In genomic region chr2:239529313-239530015, GRCh38 we compare ENCODE assay signal across 25 cellular contexts.
DNase-seq lines count a peak whose midpoint lies in the region; ATAC-seq, FAIRE-seq and TF ChIP-seq lines count a peak whose summit lies in the region.
"Had no signal": no experiment of that assay in that cellular context is flagged by ENCODE, and none has a peak within 500 bp of the region (broad histone marks: within the 10 kb centered on the region; RNA-seq: fewer than 3 reads in every experiment).

No MANE protein-coding gene starts in this region.

- no peak overlapping the region for H3K23ac ChIP-seq in neuronal stem cell (ENCODE audit: low read depth, low read length, poor library complexity)

- no peak overlapping the region for H2BK5ac ChIP-seq in neuronal stem cell (ENCODE audit: low read length)

- H3K27me3 ChIP-seq in neuronal stem cell (ENCODE audit: control insufficient read depth in 3 of 3, insufficient read depth in 3 of 3, low read depth in 1 of 3, low read length in 3 of 3) (peaks cover 0 to 17% (median 0%) of the 10 kb centered on the region in 3 experiments), aorta (ENCODE audit: control insufficient read depth in 1 of 2, insufficient read depth in 2 of 2, low read length in 1 of 2) (no peaks in the 10 kb centered on the region), tibial artery (peaks cover 0 to 36% of the 10 kb centered on the region in 2 donors)
- H3K27me3 ChIP-seq: BLaER1 had no signal

- peaks cover 0 to 10% of the 10 kb centered on the region in 2 donors for H3K9me3 ChIP-seq in kidney (ENCODE audit: control insufficient read depth in 1 of 2, low read length in 2 of 2)
- H3K9me3 ChIP-seq in neuronal stem cell (replicated peaks in 1 of 2; ENCODE audit: control insufficient read depth in 2 of 2, insufficient read depth in 1 of 2, low read depth in 1 of 2, low read length in 2 of 2) = peaks cover 5 to 6% of the 10 kb centered on the region in 2 donors
- H3K9me3 ChIP-seq in aorta (ENCODE audit: control insufficient read depth, low read length) = peaks cover 3% of the 10 kb centered on the region
- H3K9me3 ChIP-seq in tibial artery = peaks cover under 1 to 1% (median under 1%) of the 10 kb centered on the region in 3 donors

- peak overlapping the region; percentile 70 for H3K18ac ChIP-seq in neuronal stem cell (ENCODE audit: low read length)

- H3K4me2 ChIP-seq in neuronal stem cell (ENCODE audit: insufficient read depth, low read length, poor library complexity, severe bottlenecking) = no peak overlapping the region
- H3K4me2 ChIP-seq: BLaER1 had no signal

- no peak for ATAC-seq in aorta (ENCODE audit: low FRiP score)
- ATAC-seq: GM12878 had no signal

- no peak overlapping the region for H3K9ac ChIP-seq in kidney (ENCODE audit: low read length in 2 of 2)
- no peak overlapping the region for H3K9ac ChIP-seq in neuronal stem cell (ENCODE audit: low read depth, low read length, poor library complexity)
- H3K9ac ChIP-seq: BLaER1, GM23248 had no signal

- no peak for TF ChIP-seq CTCF in kidney (IDR thresholded peaks at IDR 0.05; ENCODE audit: borderline replicate concordance, extremely low read depth, insufficient read depth)
- TF ChIP-seq CTCF in tibial artery (IDR thresholded peaks at IDR 0.05) = no peak

- no peak overlapping the region for H3K4ac ChIP-seq in neuronal stem cell (ENCODE audit: low read length)

- DNase-seq in NCI-H2171 treated with DMSO at 0.1 percent for 48 hours (lab: John Stamatoyannopoulos, UW) (peak; percentile 3), NCI-H2171 (lab: John Stamatoyannopoulos, UW) (no peak), kidney (peak; percentile 45), neuronal stem cell (ENCODE audit: low spot score) (no peak), aorta (peak; percentile 17 to 49), NK-92 (lab: John Stamatoyannopoulos, UW; ENCODE audit: unreplicated experiment) (no peak), germinal center (ENCODE audit: low spot score) (no peak), tibial artery (no peak)
- DNase-seq: CD4-positive, alpha-beta T cell; CD8-positive, alpha-beta memory T cell; DMS 273 treated with DMSO at 0.1 percent for 48 hours; DMS79; EL; GDM1; GM23248; H7; HCEC 1CT had no signal

- no peak overlapping the region for H2BK120ac ChIP-seq in neuronal stem cell (ENCODE audit: low read depth, low read length)

- H3K4me3 ChIP-seq in kidney (ENCODE audit: low read length in 2 of 2) = no peak overlapping the region
- no peak overlapping the region for H3K4me3 ChIP-seq in neuronal stem cell (ENCODE audit: low read length in 2 of 2)
- no peak overlapping the region for H3K4me3 ChIP-seq in aorta (ENCODE audit: low read length in 2 of 2)
- no peak overlapping the region for H3K4me3 ChIP-seq in tibial artery
- H3K4me3 ChIP-seq: BLaER1, GM12878, GM23248 had no signal

- H2AK5ac ChIP-seq in neuronal stem cell (ENCODE audit: low read depth, low read length) = peak overlapping the region; percentile 5

- H2BK15ac ChIP-seq in neuronal stem cell (ENCODE audit: low read length) = peak overlapping the region; percentile 33

- H3K4me1 ChIP-seq in kidney (ENCODE audit: control insufficient read depth in 1 of 2, insufficient read depth in 1 of 2, low read depth in 1 of 2, low read length in 2 of 2) (peaks cover 0 to 13% of the 10 kb centered on the region in 2 donors), neuronal stem cell (ENCODE audit: control insufficient read depth in 2 of 2, insufficient read depth in 1 of 2, low read depth in 1 of 2, low read length in 2 of 2) (peaks cover 19 to 20% of the 10 kb centered on the region in 2 donors), aorta (ENCODE audit: control insufficient read depth in 1 of 2, insufficient read depth in 2 of 2, low read length in 2 of 2) (no peaks in the 10 kb centered on the region), tibial artery (no peaks in the 10 kb centered on the region)

- no peak overlapping the region for H4K91ac ChIP-seq in neuronal stem cell (ENCODE audit: low read depth, low read length, poor library complexity)

- no peak for FAIRE-seq in kidney (lab: Jason Lieb, UNC)
- FAIRE-seq: A204.1, D721Med, GM12878, GM19239, H1 had no signal

- H2AFZ ChIP-seq in neuronal stem cell (ENCODE audit: low read length) = no peak overlapping the region
- H2AFZ ChIP-seq: GM23248 had no signal

- H2BK12ac ChIP-seq in neuronal stem cell (ENCODE audit: low read length) = no peak overlapping the region

- WGBS in neuronal stem cell (ENCODE audit: extremely low coverage in 2 of 2, insufficient read length in 2 of 2, insufficient replicate concordance in 1 of 2), 2 donors = no CpG with 5 or more reads among the region's 13 CpGs
- 90 to 92% methylated on average over 13 of the region's 13 CpGs for WGBS in aorta, 2 donors

- H4K8ac ChIP-seq in neuronal stem cell (ENCODE audit: low read depth, low read length) = no peak overlapping the region

- H3K36me3 ChIP-seq in kidney (ENCODE audit: control insufficient read depth in 1 of 2, insufficient read depth in 2 of 2, low read length in 2 of 2) = no peaks in the 10 kb centered on the region
- peaks cover 0 to 2% of the 10 kb centered on the region in 2 donors for H3K36me3 ChIP-seq in neuronal stem cell (replicated peaks in 1 of 2; ENCODE audit: control insufficient read depth in 2 of 2, insufficient read depth in 2 of 2, low read length in 2 of 2)
- no peaks in the 10 kb centered on the region for H3K36me3 ChIP-seq in aorta (ENCODE audit: control insufficient read depth in 1 of 2, insufficient read depth in 2 of 2, low read length in 1 of 2)
- no peaks in the 10 kb centered on the region for H3K36me3 ChIP-seq in tibial artery
- H3K36me3 ChIP-seq: BLaER1 had no signal

- H3K27ac ChIP-seq in kidney (ENCODE audit: low read depth in 2 of 2, low read length in 2 of 2) = no peak overlapping the region
- H3K27ac ChIP-seq in neuronal stem cell (replicated peaks; ENCODE audit: low read length) = no peak overlapping the region
- no peak overlapping the region for H3K27ac ChIP-seq in aorta (ENCODE audit: low read depth in 1 of 2, low read length in 2 of 2)
- H3K27ac ChIP-seq in tibial artery = no peak overlapping the region
- H3K27ac ChIP-seq: 22Rv1, BLaER1, C4-2B, GM23248 had no signal

- intact Hi-C loops in kidney (cut with DNase I) (no loop called here), aorta (cut with DNase I) (no loop called here), tibial artery (cut with DNase I; ENCODE audit: low total_unique reads) (no loop called here)

- H3K79me1 ChIP-seq in neuronal stem cell (ENCODE audit: low read depth, low read length) = peaks cover 3% of the 10 kb centered on the region

- no peak overlapping the region for H3K14ac ChIP-seq in neuronal stem cell (ENCODE audit: low read length)

Comparison
In these comparisons a context has a peak if more than half of its experiments do, and no peak if none do; other contexts are left out.
1. DNase-seq: peak in NCI-H2171 treated with DMSO at 0.1 percent for 48 hours (single experiment), kidney (single experiment) and aorta (2 of 2); none in NCI-H2171 (single experiment), neuronal stem cell (single experiment), NK-92 (single experiment), germinal center (single experiment) and tibial artery (0 of 2).